24 cellular contexts compared by ENCODE assay signal in genomic region chr1:219302697-219303096, GRCh38.
"Had no signal": no experiment of that assay in that cellular context is flagged by ENCODE, and none has a peak within 500 bp of the region (broad histone marks: within the 10 kb centered on the region; RNA-seq: fewer than 3 reads in every experiment).

No MANE protein-coding gene starts in this region.

- H3K4me1 ChIP-seq: body of pancreas, prostate gland, upper lobe of left lung had no signal

- H3K36me3 Mint-ChIP-seq: natural killer cell treated with Interleukin-12 subunit alpha and Interleukin-12 subunit beta and Interleukin-15 and Interleukin-18, amount 100 ng/mL, for 72 hours had no signal

- H3K27ac Mint-ChIP-seq: activated naive CD8-positive, alpha-beta T cell treated with anti-CD3 and anti-CD28 coated beads for 36 hours; activated T-helper 2 cell treated with anti-CD3 and anti-CD28 coated beads, Interferon-gamma antibody, Interleukin-2, Interleukin-4, amounts not matched to agents 10 μg/mL and 5 μg/mL and 100 μg/mL, durations not matched to agents 14 hours and 24 hours and 36 hours; dendritic cell treated with granulocyte-macrophage colony-stimulating factor and Interleukin-4, amounts not matched to agents 40 ng/mL and 50 ng/mL, for 4 days; natural killer cell treated with Interleukin-12 subunit alpha and Interleukin-12 subunit beta and Interleukin-15 and Interleukin-18, amount 100 ng/mL, for 72 hours; WTC11 had no signal

- FAIRE-seq: islet of Langerhans had no signal

- ATAC-seq: activated T-cell treated with anti-CD3 and anti-CD28 coated beads, Interleukin-2, amount 50 U/mL, for 4 hours; body of pancreas; esophagus mucosa; gastrocnemius medialis; left cardiac atrium; natural killer cell treated with Interleukin-12 subunit alpha and Interleukin-12 subunit beta and Interleukin-15 and Interleukin-18, amount 100 ng/mL, for 72 hours; WTC11 had no signal

- H3K27ac ChIP-seq: body of pancreas, cardiac muscle cell, gastrocnemius medialis, ovary, prostate gland, right atrium auricular region, upper lobe of left lung had no signal

- H3K9me3 Mint-ChIP-seq: activated T-helper 2 cell treated with anti-CD3 and anti-CD28 coated beads, Interferon-gamma antibody, Interleukin-2, Interleukin-4, amounts not matched to agents 10 μg/mL and 5 μg/mL and 100 μg/mL, durations not matched to agents 14 hours and 24 hours and 36 hours had no signal

- H3K27me3 Mint-ChIP-seq: activated naive CD8-positive, alpha-beta T cell treated with anti-CD3 and anti-CD28 coated beads for 36 hours; dendritic cell treated with granulocyte-macrophage colony-stimulating factor and Interleukin-4, amounts not matched to agents 40 ng/mL and 50 ng/mL, for 4 days; natural killer cell treated with Interleukin-12 subunit alpha and Interleukin-12 subunit beta and Interleukin-15 and Interleukin-18, amount 100 ng/mL, for 72 hours had no signal

- H3K4me3 Mint-ChIP-seq: activated naive CD8-positive, alpha-beta T cell treated with anti-CD3 and anti-CD28 coated beads for 36 hours; activated T-cell treated with anti-CD3 and anti-CD28 coated beads, Interleukin-2, amount 50 U/mL, for 4 hours; dendritic cell treated with granulocyte-macrophage colony-stimulating factor and Interleukin-4, amounts not matched to agents 40 ng/mL and 50 ng/mL, for 4 days; natural killer cell treated with Interleukin-12 subunit alpha and Interleukin-12 subunit beta and Interleukin-15 and Interleukin-18, amount 100 ng/mL, for 72 hours; WTC11 had no signal

- H3K36me3 ChIP-seq: cardiac muscle cell, gastrocnemius medialis, ovary, prostate gland, right atrium auricular region, upper lobe of left lung had no signal

- H3K9me3 ChIP-seq: body of pancreas, gastrocnemius medialis, ovary, prostate gland, upper lobe of left lung had no signal

- H3K4me3 ChIP-seq: body of pancreas, cardiac muscle cell, gastrocnemius medialis, ovary, prostate gland, right atrium auricular region, upper lobe of left lung had no signal

- DNase-seq: activated naive CD4-positive, alpha-beta T cell; activated naive CD8-positive, alpha-beta T cell treated with anti-CD3 and anti-CD28 coated beads for 36 hours; activated T-cell treated with anti-CD3 and anti-CD28 coated beads, Interleukin-2, amount 50 U/mL, for 4 hours; amniotic stem cell; body of pancreas; effector CD8-positive, alpha-beta T cell; gastrocnemius medialis; head of caudate nucleus; left cardiac atrium; midbrain; ovary; stimulated activated CD4-positive, alpha-beta T cell treated with anti-CD3 and anti-CD28 coated beads, Interleukin-4, amount 100 ng/mL, for 24 hours; stimulated activated naive CD4-positive, alpha-beta T cell treated with Interleukin-2 at 50 U/mL for 16 hours; T-helper 1 cell; upper lobe of left lung had no signal

- H3K4me1 Mint-ChIP-seq: activated naive CD8-positive, alpha-beta T cell treated with anti-CD3 and anti-CD28 coated beads for 36 hours; WTC11 had no signal

- H3K27me3 ChIP-seq: body of pancreas, cardiac muscle cell, gastrocnemius medialis, ovary, right atrium auricular region, upper lobe of left lung had no signal
